In the genomic region with DNA sequence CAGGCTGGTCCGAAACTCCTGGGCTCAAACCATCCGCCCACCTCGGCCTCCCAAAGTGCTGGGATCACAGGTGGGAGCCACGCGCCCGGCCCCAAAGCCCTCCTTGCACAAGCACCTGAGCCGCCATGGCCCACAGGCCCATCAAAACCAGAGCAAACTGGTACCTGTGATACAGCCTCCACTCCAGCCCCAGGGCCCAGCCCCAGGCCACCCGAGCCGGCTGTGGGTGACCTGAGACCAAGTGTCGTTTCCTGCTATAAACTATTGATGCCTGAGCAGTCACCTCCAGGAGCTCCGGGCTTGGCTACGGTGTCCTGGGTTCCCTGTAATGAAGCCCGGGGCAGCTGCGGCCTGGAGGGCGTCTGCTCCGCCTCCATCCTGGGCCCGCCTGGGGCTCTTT, we compare ENCODE assay signal across 1 cellular context.
TF ChIP-seq lines count a peak whose summit lies in the region.

No MANE protein-coding gene starts in this region.

TF ChIP-seq in IMR-90, 13 proteins besides CTCF, POLR2A, EP300 and RAD21:
- TF ChIP-seq, protein P1, sequence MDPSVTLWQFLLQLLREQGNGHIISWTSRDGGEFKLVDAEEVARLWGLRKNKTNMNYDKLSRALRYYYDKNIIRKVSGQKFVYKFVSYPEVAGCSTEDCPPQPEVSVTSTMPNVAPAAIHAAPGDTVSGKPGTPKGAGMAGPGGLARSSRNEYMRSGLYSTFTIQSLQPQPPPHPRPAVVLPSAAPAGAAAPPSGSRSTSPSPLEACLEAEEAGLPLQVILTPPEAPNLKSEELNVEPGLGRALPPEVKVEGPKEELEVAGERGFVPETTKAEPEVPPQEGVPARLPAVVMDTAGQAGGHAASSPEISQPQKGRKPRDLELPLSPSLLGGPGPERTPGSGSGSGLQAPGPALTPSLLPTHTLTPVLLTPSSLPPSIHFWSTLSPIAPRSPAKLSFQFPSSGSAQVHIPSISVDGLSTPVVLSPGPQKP (IDR thresholded peaks at IDR 0.05; ENCODE audit: borderline replicate concordance, low read depth, low read length), result no peak
- TF ChIP-seq FOS (IDR thresholded peaks at IDR 0.05; ENCODE audit: low read depth, low read length), result no peak
- no peak for TF ChIP-seq RCOR1 (IDR thresholded peaks at IDR 0.05; ENCODE audit: insufficient replicate concordance, low read length)
- TF ChIP-seq NFE2L2 (IDR thresholded peaks at IDR 0.05; ENCODE audit: low read depth, low read length), result no peak
- no peak for TF ChIP-seq MAFK (IDR thresholded peaks at IDR 0.05; ENCODE audit: low read depth, low read length)
- TF ChIP-seq BHLHE40 (IDR thresholded peaks at IDR 0.05; ENCODE audit: low read depth, low read length), result no peak
- no peak for TF ChIP-seq CEBPB (IDR thresholded peaks at IDR 0.05; ENCODE audit: low read depth, low read length)
- TF ChIP-seq SMC3 (IDR thresholded peaks at IDR 0.05; ENCODE audit: low read depth, low read length), result no peak
- TF ChIP-seq MAZ (IDR thresholded peaks at IDR 0.05; ENCODE audit: borderline replicate concordance, low read depth, low read length), result no peak
- TF ChIP-seq RFX5 (IDR thresholded peaks at IDR 0.05; ENCODE audit: low read depth, low read length), result no peak
- TF ChIP-seq, protein P2, sequence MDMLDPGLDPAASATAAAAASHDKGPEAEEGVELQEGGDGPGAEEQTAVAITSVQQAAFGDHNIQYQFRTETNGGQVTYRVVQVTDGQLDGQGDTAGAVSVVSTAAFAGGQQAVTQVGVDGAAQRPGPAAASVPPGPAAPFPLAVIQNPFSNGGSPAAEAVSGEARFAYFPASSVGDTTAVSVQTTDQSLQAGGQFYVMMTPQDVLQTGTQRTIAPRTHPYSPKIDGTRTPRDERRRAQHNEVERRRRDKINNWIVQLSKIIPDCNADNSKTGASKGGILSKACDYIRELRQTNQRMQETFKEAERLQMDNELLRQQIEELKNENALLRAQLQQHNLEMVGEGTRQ (IDR thresholded peaks at IDR 0.05; ENCODE audit: low read depth, low read length), result no peak
- no peak for TF ChIP-seq CHD1 (IDR thresholded peaks at IDR 0.05; ENCODE audit: low read depth, low read length)
- TF ChIP-seq MXI1 (IDR thresholded peaks at IDR 0.05; ENCODE audit: borderline replicate concordance, low read depth, low read length), result no peak
TF ChIP-seq in IMR-90: peak in this region for 0.
